14 cellular contexts compared by ENCODE assay signal in the genomic region with DNA sequence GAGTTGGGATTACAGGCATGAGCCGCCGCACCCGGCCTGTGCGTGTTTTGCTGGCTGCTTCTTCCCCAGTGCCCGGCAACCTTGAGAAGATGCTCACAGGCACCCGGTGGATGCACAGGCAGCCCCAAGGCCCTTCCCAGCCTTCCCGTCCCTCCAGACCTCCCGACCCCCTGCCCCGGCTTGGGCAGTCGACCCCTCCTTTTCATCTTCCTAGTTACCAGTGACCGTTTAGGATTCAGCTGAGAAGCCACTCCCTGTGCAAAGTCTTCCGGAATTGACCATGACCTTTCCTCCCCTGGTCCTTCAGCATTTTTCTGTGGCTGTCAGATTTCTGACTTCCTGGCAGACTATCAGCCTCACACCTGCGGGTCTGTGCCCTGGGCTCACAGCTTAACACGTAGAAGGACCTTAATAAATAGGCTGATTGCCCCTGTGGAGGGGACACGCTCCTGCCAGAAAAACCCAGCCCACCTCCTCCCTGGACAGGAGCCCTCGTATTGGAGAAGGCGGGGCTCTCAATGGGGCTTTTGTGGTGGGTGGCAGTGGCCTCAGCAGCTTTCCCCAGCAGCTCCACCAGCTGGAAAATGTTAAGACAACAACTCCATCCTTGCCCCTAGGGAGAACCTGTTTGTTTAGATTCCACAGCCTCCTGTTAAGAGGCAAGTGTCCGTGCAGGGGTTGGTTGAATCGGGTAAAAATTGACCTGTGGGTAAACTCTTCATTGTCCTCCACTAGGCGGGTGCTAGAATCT. TPM values are rescaled to one million over a fixed set of nuclear protein-coding genes. Genes with fewer than 3 reads are reported as not detected.
DNase-seq lines count a peak whose midpoint lies in the region; ATAC-seq and TF ChIP-seq lines count a peak whose summit lies in the region.
"Had no signal": no experiment of that assay in that cellular context is flagged by ENCODE, and none has a peak within 500 bp of the region (broad histone marks: within the 10 kb centered on the region; RNA-seq: fewer than 3 reads in every experiment).

No MANE protein-coding gene starts in this region.

- no peaks in the 10 kb centered on the region for H3K9me3 ChIP-seq in thyroid gland

- no peaks in the 10 kb centered on the region for H3K27me3 ChIP-seq in thyroid gland

- 33% methylated on average over 16 to 19 of the region's 20 CpGs for WGBS in thyroid gland, 2 donors

- peak overlapping the region; percentile 66 to 95 (median 85) for H3K27ac ChIP-seq in thyroid gland

- H3K36me3 ChIP-seq in thyroid gland, result no peaks in the 10 kb centered on the region

- no peak for ATAC-seq in GM19397 (IDR thresholded peaks at IDR 0.05; ENCODE audit: unreplicated experiment)
- ATAC-seq in HG03342 (IDR thresholded peaks at IDR 0.05; ENCODE audit: unreplicated experiment), result no peak
- ATAC-seq: Right ventricle myocardium inferior had no signal

- peak in 3 of 6 experiments; percentile 28 to 44 (median 31) for TF ChIP-seq CTCF in thyroid gland (IDR thresholded peaks at IDR 0.05)

- H3K4me3 ChIP-seq in thyroid gland (replicated peaks in 1 of 3), result no peak overlapping the region

- intact Hi-C loops in thyroid gland (cut with DNase I), result no loop called here

- TF ChIP-seq POLR2A in thyroid gland (IDR thresholded peaks at IDR 0.05), result peak in 1 of 2 donors; percentile 32

- peaks cover 24 to 55% of the 10 kb centered on the region in 2 donors for H3K4me1 ChIP-seq in thyroid gland

- DNase-seq in activated effector memory CD4-positive, alpha-beta T cell treated with anti-CD3 and anti-CD28 coated beads, Interleukin-2, amount 50 U/mL, for 16 hours, result peak; percentile 33
- no peak for DNase-seq in activated effector memory CD4-positive, alpha-beta T cell treated with Interleukin-2 at 50 U/mL for 16 hours
- DNase-seq in RPMI8226 (peak; percentile 39), iPS-NIHi7 (ENCODE audit: extremely low spot score) (peak; percentile 81), thyroid gland (peak; percentile 80 to 89), NCI-H2081 treated with DMSO at 0.1 percent for 48 hours (lab: John Stamatoyannopoulos, UW) (no peak)
- DNase-seq: activated CD4-positive, CD25-positive, alpha-beta regulatory T cell; NCI-H146; stimulated activated CD4-positive, alpha-beta T cell treated with anti-CD3 and anti-CD28 coated beads, Interleukin-12 subunit alpha, Interleukin-12 subunit beta, amount 100 ng/mL, for 4 hours had no signal

RNA-seq across cellular contexts. Expression of a gene that starts 10.4 kb away (rescaled TPM):
- total RNA-seq in thyroid gland, result 10 to 100 TPM; 25.8 to 56.2 (median 35.3) TPM
- total RNA-seq: activated T-helper 2 cell treated with anti-CD3 and anti-CD28 coated beads, Interferon-gamma antibody, Interleukin-2, Interleukin-4, amounts not matched to agents 10 μg/mL and 5 μg/mL and 100 μg/mL, durations not matched to agents 14 hours and 24 hours and 36 hours; myocyte had no signal

Comparison
In these comparisons a context has a peak if more than half of its experiments do, and no peak if none do; other contexts are left out.
1. DNase-seq: peak in activated effector memory CD4-positive, alpha-beta T cell treated with anti-CD3 and anti-CD28 coated beads, Interleukin-2, amount 50 U/mL, for 16 hours (single experiment), RPMI8226 (single experiment), iPS-NIHi7 (single experiment) and thyroid gland (2 of 2); none in activated effector memory CD4-positive, alpha-beta T cell treated with Interleukin-2 at 50 U/mL for 16 hours (single experiment) and NCI-H2081 treated with DMSO at 0.1 percent for 48 hours (single experiment).